ENCODE assay signal across 28 cellular contexts in the genomic region with DNA sequence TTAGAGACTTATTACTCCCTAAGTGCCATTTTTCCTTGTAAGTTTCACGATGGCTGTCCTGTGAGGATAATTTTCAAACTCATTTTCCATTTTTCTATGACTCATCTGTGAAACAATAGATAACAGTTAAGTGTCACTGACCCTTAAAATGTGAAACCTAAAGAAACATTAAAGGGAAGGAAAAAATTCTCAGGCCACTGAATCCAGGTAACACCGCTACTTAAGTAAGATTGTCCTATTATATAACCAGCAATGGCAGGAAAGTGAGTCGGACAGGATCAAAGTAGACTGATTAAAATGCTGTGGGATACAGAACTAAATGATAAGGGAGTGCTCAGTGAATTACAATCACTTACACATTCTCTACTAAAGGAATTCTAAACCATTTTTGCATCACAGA. TPM values are rescaled to one million over a fixed set of nuclear protein-coding genes. Genes with fewer than 3 reads are reported as not detected.
DNase-seq lines count a peak whose midpoint lies in the region; ATAC-seq, FAIRE-seq and TF ChIP-seq lines count a peak whose summit lies in the region.
"Had no signal": no experiment of that assay in that cellular context is flagged by ENCODE, and none has a peak within 500 bp of the region (broad histone marks: within the 10 kb centered on the region; RNA-seq: fewer than 3 reads in every experiment).

No MANE protein-coding gene starts in this region.

- no peaks in the 10 kb centered on the region for H3K4me1 Mint-ChIP-seq in CD8-positive, alpha-beta memory T cell
- H3K4me1 Mint-ChIP-seq: naive thymus-derived CD4-positive, alpha-beta T cell had no signal

- TF ChIP-seq RAD21 in K562 (CRISPR knock-in tag; conservative IDR thresholded peaks at IDR 0.05 in 1 of 2, IDR thresholded peaks at IDR 0.05 in 1 of 2), result no peak

- CTCF ChIA-PET in CD8-positive, alpha-beta memory T cell (lab: Charles Lee), result no interaction called here
- CTCF ChIA-PET in K562 (lab: Yijun Ruan, JAX; ENCODE audit: low intra/inter-chr PET ratio), result no interaction called here

- no peaks in the 10 kb centered on the region for H3K9me3 Mint-ChIP-seq in CD8-positive, alpha-beta memory T cell
- H3K9me3 Mint-ChIP-seq: dendritic cell treated with granulocyte-macrophage colony-stimulating factor and Interleukin-4, amounts not matched to agents 40 ng/mL and 50 ng/mL, for 4 days; mesothelial cell of epicardium; naive thymus-derived CD4-positive, alpha-beta T cell; stimulated activated naive CD8-positive, alpha-beta T cell treated with anti-CD3 and anti-CD28 coated beads, Interleukin-15, Interleukin-2, amounts not matched to agents 100 ng/mL and 50 ng/mL, for 24 hours; T-helper 1 cell treated with Interleukin-12 subunit alpha and Interleukin-12 subunit beta and Interleukin-4 antibody, amounts not matched to agents 30 μg/mL and 1 μg/mL, for 36 hours had no signal

- TF ChIP-seq CTCF in K562 (IDR thresholded peaks at IDR 0.05 in 2 of 3, conservative IDR thresholded peaks at IDR 0.05 in 1 of 3; ENCODE audit: insufficient read depth in 2 of 3, low read depth in 1 of 3, low read length in 3 of 3), result no peak

- no peak overlapping the region for H3K27ac Mint-ChIP-seq in CD8-positive, alpha-beta memory T cell
- H3K27ac Mint-ChIP-seq: activated naive CD8-positive, alpha-beta T cell; dendritic cell treated with granulocyte-macrophage colony-stimulating factor and Interleukin-4, amounts not matched to agents 40 ng/mL and 50 ng/mL, for 4 days; mesothelial cell of epicardium; naive thymus-derived CD4-positive, alpha-beta T cell; stimulated activated naive CD8-positive, alpha-beta T cell treated with anti-CD3 and anti-CD28 coated beads, Interleukin-15, Interleukin-2, amounts not matched to agents 100 ng/mL and 50 ng/mL, for 24 hours; T-helper 1 cell treated with Interleukin-12 subunit alpha and Interleukin-12 subunit beta and Interleukin-4 antibody, amounts not matched to agents 30 μg/mL and 1 μg/mL, for 36 hours had no signal

- no peak for TF ChIP-seq POLR2A in K562 (conservative IDR thresholded peaks at IDR 0.05)

- no peak overlapping the region for H3K4me3 Mint-ChIP-seq in CD8-positive, alpha-beta memory T cell
- H3K4me3 Mint-ChIP-seq: activated naive CD8-positive, alpha-beta T cell; dendritic cell treated with granulocyte-macrophage colony-stimulating factor and Interleukin-4, amounts not matched to agents 40 ng/mL and 50 ng/mL, for 4 days; mesothelial cell of epicardium; naive thymus-derived CD4-positive, alpha-beta T cell; stimulated activated naive CD8-positive, alpha-beta T cell treated with anti-CD3 and anti-CD28 coated beads, Interleukin-15, Interleukin-2, amounts not matched to agents 100 ng/mL and 50 ng/mL, for 24 hours; T-helper 1 cell treated with Interleukin-12 subunit alpha and Interleukin-12 subunit beta and Interleukin-4 antibody, amounts not matched to agents 30 μg/mL and 1 μg/mL, for 36 hours had no signal

- H3K9me1 ChIP-seq in K562 (ENCODE audit: control insufficient read depth, insufficient read depth, low read length), result no peaks in the 10 kb centered on the region

- H3K36me3 ChIP-seq in CD8-positive, alpha-beta memory T cell (ENCODE audit: insufficient read depth, low read length), result no peaks in the 10 kb centered on the region
- H3K36me3 ChIP-seq in K562 (ENCODE audit: control insufficient read depth, insufficient read depth, low read length), result no peaks in the 10 kb centered on the region; the same call in 2 of the 3 replicates
- H3K36me3 ChIP-seq: SJSA1, thyroid gland had no signal

- H3K36me3 Mint-ChIP-seq in CD8-positive, alpha-beta memory T cell, result no peaks in the 10 kb centered on the region
- H3K36me3 Mint-ChIP-seq: activated naive CD8-positive, alpha-beta T cell; mesothelial cell of epicardium; naive thymus-derived CD4-positive, alpha-beta T cell had no signal

- ATAC-seq in HG03432 (IDR thresholded peaks at IDR 0.05; ENCODE audit: unreplicated experiment) (peak; percentile 16), K562 (peak; percentile 60), HG03442 (IDR thresholded peaks at IDR 0.05; ENCODE audit: unreplicated experiment) (no peak)
- ATAC-seq: naive thymus-derived CD4-positive, alpha-beta T cell had no signal

- peak overlapping the region in 1 of 2 experiments; percentile 45; a peak in 2 of 4 replicates for H3K9ac ChIP-seq in K562 (ENCODE audit: insufficient read depth in 1 of 2, low read depth in 2 of 2, low read length in 2 of 2)

- no TSS peak for BruUV-seq in K562 (replicated peaks; lab: Mats Ljungman, UMichigan)

- TF ChIP-seq EP300 in K562 (IDR thresholded peaks at IDR 0.05; ENCODE audit: low read length), result peak; percentile 42; the same call in 1 of the 2 replicates

- in situ Hi-C loops in K562 (cut with MboI), result no loop called here

- intact Hi-C loops in K562 (cut with micrococcal nuclease), result no loop called here

- WGBS in K562 (ENCODE audit: insufficient coverage, low coverage, missing lambda C conversion rate), result 7% methylated on average over 3 of the region's 3 CpGs

- no peaks in the 10 kb centered on the region for H3K4me1 ChIP-seq in CD8-positive, alpha-beta memory T cell (ENCODE audit: insufficient read depth, low read length)
- H3K4me1 ChIP-seq in K562 (replicated peaks in 1 of 2; ENCODE audit: control insufficient read depth in 2 of 2, insufficient read depth in 2 of 2, low read length in 2 of 2), result peaks cover 6 to 38% of the 10 kb centered on the region in 2 experiments; a peak in 4 of 5 replicates

- POLR2A ChIA-PET in CD8-positive, alpha-beta memory T cell (lab: Charles Lee), result no interaction called here
- POLR2A ChIA-PET in K562 (lab: Yijun Ruan, JAX), result no interaction called here

- no peaks in the 10 kb centered on the region for H3K9me3 ChIP-seq in CD8-positive, alpha-beta memory T cell (ENCODE audit: low read length)
- no peaks in the 10 kb centered on the region for H3K9me3 ChIP-seq in K562 (replicated peaks; ENCODE audit: control insufficient read depth, insufficient read depth, low read depth, low read length)
- H3K9me3 ChIP-seq: SJSA1, thyroid gland had no signal

- peak overlapping the region; percentile 66 for H3K4me2 ChIP-seq in K562 (ENCODE audit: insufficient read depth, low read length)

- no peak for DNase-seq in CD8-positive, alpha-beta memory T cell
- DNase-seq in K562 (ENCODE audit: extremely low read depth in 1 of 4, low spot score in 3 of 4) (peak in 1 of 4 experiments; percentile 46), lung microvascular endothelial cell (ENCODE audit: low read depth in 2 of 2) (peak; percentile 62 to 78), T1000 (lab: John Stamatoyannopoulos, UW) (no peak)
- no peak for DNase-seq in activated CD4-positive, alpha-beta T cell treated with anti-CD3 and anti-CD28 coated beads for 48 hours
- DNase-seq: activated effector memory CD4-positive, alpha-beta T cell treated with Interleukin-2 at 50 U/mL for 16 hours; activated T-cell treated with anti-CD3 and anti-CD28 coated beads for 4 hours; aorta; EL; islet precursor cell; left ventricle myocardium superior; naive thymus-derived CD4-positive, alpha-beta T cell; NCI-H1417; NCI-H2029 treated with DMSO at 0.1 percent for 48 hours; thyroid gland had no signal

- H3K27me3 Mint-ChIP-seq in CD8-positive, alpha-beta memory T cell, result peaks cover 2 to 12% of the 10 kb centered on the region in 2 donors
- H3K27me3 Mint-ChIP-seq: activated naive CD8-positive, alpha-beta T cell; dendritic cell treated with granulocyte-macrophage colony-stimulating factor and Interleukin-4, amounts not matched to agents 40 ng/mL and 50 ng/mL, for 4 days had no signal

- H3K79me2 ChIP-seq in K562 (ENCODE audit: control insufficient read depth, insufficient read depth, low read length), result peaks cover 73% of the 10 kb centered on the region

- H2AFZ ChIP-seq in K562 (ENCODE audit: low read depth, low read length), result peak overlapping the region; percentile 28; the same call in 1 of the 2 replicates

- no peak overlapping the region for H3K4me3 ChIP-seq in CD8-positive, alpha-beta memory T cell (ENCODE audit: low read length)
- H3K4me3 ChIP-seq in K562, result no peak overlapping the region
- H3K4me3 ChIP-seq: SJSA1, thyroid gland had no signal

- no peaks in the 10 kb centered on the region for H3K27me3 ChIP-seq in CD8-positive, alpha-beta memory T cell (ENCODE audit: insufficient read depth, low read length, poor library complexity, severe bottlenecking)
- no peaks in the 10 kb centered on the region for H3K27me3 ChIP-seq in K562 (ENCODE audit: control insufficient read depth in 2 of 2, insufficient read depth in 2 of 2, low read length in 2 of 2)
- H3K27me3 ChIP-seq: SJSA1, thyroid gland had no signal

- H3K27ac ChIP-seq in CD8-positive, alpha-beta memory T cell (ENCODE audit: low read depth, low read length), result peak overlapping the region; percentile 27
- peak overlapping the region; percentile 61 for H3K27ac ChIP-seq in K562 (ENCODE audit: extremely low read depth, low read depth, low read length)
- H3K27ac ChIP-seq: C4-2B, SJSA1, thyroid gland had no signal

- FAIRE-seq in K562 (lab: Jason Lieb, UNC), result no peak
- FAIRE-seq: GM12892, H1 had no signal

- H4K20me1 ChIP-seq in K562 (replicated peaks; ENCODE audit: control insufficient read depth, insufficient read depth, low read length), result no peaks in the 10 kb centered on the region

RNA-seq across cellular contexts. Expression of a gene that starts 12.4 kb away (rescaled TPM):
- 1 to 10 TPM in 1 of 2 experiments, under 1 TPM in 1; 0.59 to 1.3 TPM for total RNA-seq in CD8-positive, alpha-beta memory T cell
- 14.5 TPM for polyA plus RNA-seq in CD8-positive, alpha-beta memory T cell
- 32.1 and 98.0 TPM in 2 replicates for total RNA-seq in K562 (2011; cell fraction: chromatin; rRNA removed; ENCODE audit: low replicate concordance)
- 14.3 and 46.8 TPM in 2 replicates for total RNA-seq in K562 (2011; cell fraction: nucleolus; rRNA removed)
- total RNA-seq in K562 (2011; cell fraction: nucleoplasm; rRNA removed), result 49.3 and 80.7 TPM in 2 replicates
- 8.4 and 11.6 TPM in 2 replicates for total RNA-seq in K562 (2014; rRNA removed)
- 18.7 and 22.5 TPM in 2 replicates for total RNA-seq in K562 (2014; rRNA removed; fragmentation: Illumina TruSeq; extraction: Trizol)
- total RNA-seq in K562 (2015; rRNA removed; fragmentation: Illumina TruSeq; extraction: Trizol), result 16.6 and 17.7 TPM in 2 replicates
- 20.0 and 28.8 TPM in 2 replicates for total RNA-seq in K562 (2021)
- 11.7 and 17.9 TPM in 2 replicates for polyA plus RNA-seq in K562 (2011; rRNA removed)
- 5.8 and 10.9 TPM in 2 replicates for polyA plus RNA-seq in K562 (2011; cell fraction: cytosol; rRNA removed)
- polyA plus RNA-seq in K562 (2011; cell fraction: nucleus; rRNA removed), result 15.4 and 17.7 TPM in 2 replicates
- polyA plus RNA-seq in K562 (2012), result 14.2 and 49.0 TPM in 2 replicates
- polyA plus RNA-seq in K562 (2014; fragmentation: Illumina TruSeq; extraction: Trizol), result 18.6 TPM in 2 replicates
- polyA plus RNA-seq in K562 (2014; fragmentation: Nextera tagmentation; extraction: Ambion mirVana), result 10 to 100 TPM; 25.3 to 26.1 TPM
- polyA plus RNA-seq in K562 (2014; rRNA removed), result 11.4 and 16.3 TPM in 2 replicates
- 27.6 and 30.9 TPM in 2 replicates for polyA minus RNA-seq in K562 (2011; rRNA and poly(A)+ RNA removed)
- 7.2 and 8.4 TPM in 2 replicates for polyA minus RNA-seq in K562 (2011; cell fraction: cytosol; rRNA and poly(A)+ RNA removed)
- 15.3 and 32.3 TPM in 2 replicates for polyA minus RNA-seq in K562 (2011; cell fraction: nucleus; rRNA and poly(A)+ RNA removed)
- 52.2 and 62.1 TPM in 2 replicates for total RNA-seq in lung microvascular endothelial cell
- polyA plus RNA-seq: naive thymus-derived CD4-positive, alpha-beta T cell had no signal

RNA-seq across cellular contexts. Expression of a gene that starts 45.3 kb away (rescaled TPM):
- not detected for total RNA-seq in CD8-positive, alpha-beta memory T cell
- polyA plus RNA-seq in CD8-positive, alpha-beta memory T cell, result not detected
- not detected in 2 replicates for total RNA-seq in K562 (2011; cell fraction: chromatin; rRNA removed; ENCODE audit: low replicate concordance)
- total RNA-seq in K562 (2011; cell fraction: nucleolus; rRNA removed), result not detected in 2 replicates
- total RNA-seq in K562 (2011; cell fraction: nucleoplasm; rRNA removed), result not detected in 2 replicates
- total RNA-seq in K562 (2014; rRNA removed) (not detected in 2 replicates), K562 (2014; rRNA removed; fragmentation: Illumina TruSeq; extraction: Trizol) (not detected in 2 replicates), K562 (2015; rRNA removed; fragmentation: Illumina TruSeq; extraction: Trizol) (not detected in 2 replicates), K562 (2021) (not detected in 2 replicates), lung microvascular endothelial cell (not detected in 2 replicates)
- polyA plus RNA-seq in K562 (2011; rRNA removed) (not detected in 2 replicates), K562 (2014; fragmentation: Illumina TruSeq; extraction: Trizol) (not detected in 2 replicates), K562 (2014; fragmentation: Nextera tagmentation; extraction: Ambion mirVana) (not detected), K562 (2014; rRNA removed) (not detected in 2 replicates)
- not detected in 2 replicates for polyA plus RNA-seq in K562 (2011; cell fraction: cytosol; rRNA removed)
- polyA plus RNA-seq in K562 (2011; cell fraction: nucleus; rRNA removed), result not detected in 2 replicates
- not detected in 2 replicates for polyA plus RNA-seq in K562 (2012)
- not detected in 2 replicates for polyA minus RNA-seq in K562 (2011; rRNA and poly(A)+ RNA removed)
- not detected in 2 replicates for polyA minus RNA-seq in K562 (2011; cell fraction: cytosol; rRNA and poly(A)+ RNA removed)
- polyA minus RNA-seq in K562 (2011; cell fraction: nucleus; rRNA and poly(A)+ RNA removed), result not detected in 2 replicates
- total RNA-seq: aorta; cardiac septum; H1; left ventricle myocardium superior; M059J; mesothelial cell of epicardium; naive thymus-derived CD4-positive, alpha-beta T cell; SJSA1; thyroid gland had no signal
- polyA plus RNA-seq: aorta; H1; naive thymus-derived CD4-positive, alpha-beta T cell had no signal

Comparison
In these comparisons a context has a peak if more than half of its experiments do, and no peak if none do; other contexts are left out.
1. DNase-seq: peak in lung microvascular endothelial cell (2 of 2); none in CD8-positive, alpha-beta memory T cell (0 of 5), T1000 (single experiment) and activated CD4-positive, alpha-beta T cell treated with anti-CD3 and anti-CD28 coated beads for 48 hours (single experiment).
2. RNA of a gene that starts 12.4 kb away (total RNA-seq): 52.2 to 62.1 TPM in lung microvascular endothelial cell and 8.4 to 98.0 TPM in K562; 0.59 to 1.3 TPM in CD8-positive, alpha-beta memory T cell; every median in the first group is over 4 times any median in the second.